24 cellular contexts compared by ENCODE assay signal in the genomic region with DNA sequence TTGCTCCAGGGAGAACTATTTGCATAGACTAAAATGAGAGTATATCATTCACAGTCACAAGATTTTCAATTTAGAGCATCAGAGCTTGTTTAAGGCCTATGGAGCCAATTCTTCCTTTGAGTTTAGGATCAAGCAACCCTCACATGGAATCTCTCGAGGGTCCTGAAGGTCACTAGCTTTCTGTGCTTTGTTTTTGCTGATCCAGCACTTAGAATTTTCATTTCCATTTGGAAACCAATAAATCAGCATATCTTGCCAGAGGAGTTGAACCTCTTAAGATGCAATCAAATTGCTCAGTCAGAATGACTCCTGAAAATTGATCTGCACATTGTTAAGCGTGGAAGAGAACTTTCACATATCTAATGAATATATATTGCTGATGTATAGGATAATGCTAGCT.
"Had no signal": no experiment of that assay in that cellular context is flagged by ENCODE, and none has a peak within 500 bp of the region (broad histone marks: within the 10 kb centered on the region; RNA-seq: fewer than 3 reads in every experiment).

No MANE protein-coding gene starts in this region.

- ATAC-seq: gastrocnemius medialis, heart right ventricle, left cardiac atrium, left lung, left ventricle myocardium superior, lower lobe of right lung, mucosa of descending colon had no signal

- H3K4me3 ChIP-seq: coronary artery, dorsolateral prefrontal cortex, esophagus squamous epithelium, gastrocnemius medialis, heart right ventricle, left lung, lower lobe of right lung, mucosa of descending colon had no signal

- H3K27ac ChIP-seq: coronary artery, dorsolateral prefrontal cortex, esophagus squamous epithelium, gastrocnemius medialis, heart right ventricle, left lung, lower lobe of right lung had no signal

- DNase-seq: dermis blood vessel endothelial cell; dorsolateral prefrontal cortex; effector CD4-positive, alpha-beta T cell; effector memory CD4-positive, alpha-beta T cell; esophagus squamous epithelium; foreskin fibroblast; foreskin melanocyte; gastrocnemius medialis; glutamatergic neuron; head of caudate nucleus; heart right ventricle; hippocampal formation; left cardiac atrium; left lung; left ventricle myocardium superior; lower lobe of right lung; mesenchymal stem cell; mucosa of descending colon; naive B cell had no signal

- H3K9me3 ChIP-seq: gastrocnemius medialis had no signal

- FAIRE-seq: colon, endothelial cell of umbilical vein, islet of Langerhans, keratinocyte had no signal

- H3K4me1 ChIP-seq: esophagus squamous epithelium, gastrocnemius medialis, heart right ventricle, left lung, lower lobe of right lung had no signal

- H3K27me3 ChIP-seq: dorsolateral prefrontal cortex, esophagus squamous epithelium, gastrocnemius medialis, heart right ventricle, left lung had no signal

- H3K36me3 ChIP-seq: esophagus squamous epithelium, gastrocnemius medialis, heart right ventricle, left lung, lower lobe of right lung had no signal
